14 cellular contexts compared by ENCODE assay signal in the genomic region with DNA sequence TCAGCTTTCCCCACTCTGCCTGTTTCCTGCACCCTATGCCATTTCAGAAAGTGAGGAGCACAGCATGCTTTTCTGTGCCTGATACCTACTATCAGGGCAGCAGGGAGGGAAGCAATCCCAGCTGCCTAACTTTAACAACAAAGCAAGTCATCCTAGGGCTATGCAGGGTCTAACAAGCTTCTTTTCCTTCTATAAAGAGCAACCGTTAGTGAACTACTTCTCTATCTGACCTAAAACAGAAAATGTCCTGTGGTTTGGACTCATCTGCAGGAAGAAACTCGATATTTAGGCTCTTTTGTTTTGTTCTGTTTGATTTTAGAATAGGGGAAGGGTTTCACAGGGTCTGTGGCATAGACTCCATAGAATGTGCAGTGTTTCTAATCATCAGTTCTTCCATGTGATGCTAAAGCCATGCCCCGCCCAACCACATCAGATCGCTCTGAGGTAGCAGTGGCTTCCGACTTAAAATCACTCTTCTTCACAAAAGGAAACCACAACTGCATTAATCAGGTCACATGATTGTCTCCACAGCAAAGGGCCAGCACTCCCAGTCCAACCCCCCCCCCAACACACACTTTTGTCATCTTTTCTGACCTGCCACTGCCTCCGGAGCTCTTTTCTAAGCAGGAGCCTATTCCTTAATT.
DNase-seq lines count a peak whose midpoint lies in the region; ATAC-seq, FAIRE-seq and TF ChIP-seq lines count a peak whose summit lies in the region.
"Had no signal": no experiment of that assay in that cellular context is flagged by ENCODE, and none has a peak within 500 bp of the region (broad histone marks: within the 10 kb centered on the region; RNA-seq: fewer than 3 reads in every experiment).

No MANE protein-coding gene starts in this region.

- no peak overlapping the region for H3K27ac ChIP-seq in heart right ventricle
- no peak overlapping the region for H3K27ac ChIP-seq in trophoblast cell (ENCODE audit: low read depth, low read length)
- H3K27ac ChIP-seq: breast epithelium, right atrium auricular region, tibial artery had no signal

- H2BK5ac ChIP-seq in trophoblast cell (ENCODE audit: low read depth, low read length, poor library complexity), result no peak overlapping the region

- H4K8ac ChIP-seq in trophoblast cell (ENCODE audit: low read depth, low read length), result no peak overlapping the region

- no peak overlapping the region for H2AK5ac ChIP-seq in trophoblast cell (ENCODE audit: low read length)

- H2BK12ac ChIP-seq in trophoblast cell (ENCODE audit: low read length), result no peak overlapping the region

- H3K79me1 ChIP-seq in trophoblast cell (ENCODE audit: low read length), result no peaks in the 10 kb centered on the region

- FAIRE-seq in GM12892 (lab: Jason Lieb, UNC) (peak; percentile 54), GM19239 (lab: Jason Lieb, UNC) (no peak)

- no peak overlapping the region for H3K4me2 ChIP-seq in trophoblast cell (ENCODE audit: low read length)

- 54 to 56% methylated on average over 6 of the region's 6 CpGs for WGBS in heart right ventricle, 2 donors
- WGBS in trophoblast cell (ENCODE audit: extremely low coverage, insufficient coverage, insufficient read length), result no CpG with 5 or more reads among the region's 6 CpGs

- no peak overlapping the region for H3K18ac ChIP-seq in trophoblast cell (ENCODE audit: low read length)

- no peak overlapping the region for H4K12ac ChIP-seq in trophoblast cell (ENCODE audit: low read depth, low read length)

- DNase-seq in GM12892 (ENCODE audit: insufficient read length) (no peak), KBM-7 (peak; percentile 30), GM19239 (ENCODE audit: insufficient read length, low spot score) (no peak), DMS114 treated with DMSO at 0.1 percent for 48 hours (lab: John Stamatoyannopoulos, UW; ENCODE audit: unreplicated experiment) (no peak), heart right ventricle (no peak), trophoblast cell (no peak)
- DNase-seq in central memory CD4-positive, alpha-beta T cell, result peak; percentile 46
- DNase-seq: erythroblast, H7, NCI-H1436, tibial artery had no signal

- TF ChIP-seq POLR2A in GM12892 (IDR thresholded peaks at IDR 0.05; ENCODE audit: low read depth, low read length), result no peak

- H3K4me3 ChIP-seq in heart right ventricle (no peak overlapping the region), trophoblast cell (ENCODE audit: low read depth, low read length) (no peak overlapping the region)
- H3K4me3 ChIP-seq: breast epithelium, right atrium auricular region, tibial artery had no signal

- peak; percentile 53 for ATAC-seq in GM21423 (IDR thresholded peaks at IDR 0.05; ENCODE audit: unreplicated experiment)
- ATAC-seq in heart right ventricle, result no peak

- no peaks in the 10 kb centered on the region for H3K9me3 ChIP-seq in heart right ventricle
- no peaks in the 10 kb centered on the region for H3K9me3 ChIP-seq in trophoblast cell (ENCODE audit: insufficient read depth, low read depth, low read length)
- H3K9me3 ChIP-seq: breast epithelium, right atrium auricular region, tibial artery had no signal

- H2BK120ac ChIP-seq in trophoblast cell (ENCODE audit: insufficient read depth, low read length, poor library complexity), result no peak overlapping the region

- no peak overlapping the region for H4K91ac ChIP-seq in trophoblast cell (ENCODE audit: low read depth, low read length)

- no peak overlapping the region for H3K9ac ChIP-seq in trophoblast cell (ENCODE audit: low read length)

- H3K4me1 ChIP-seq in heart right ventricle (no peaks in the 10 kb centered on the region), trophoblast cell (ENCODE audit: control insufficient read depth in 1 of 2, insufficient read depth in 2 of 2, low read length in 2 of 2) (no peaks in the 10 kb centered on the region)
- H3K4me1 ChIP-seq: breast epithelium, right atrium auricular region, tibial artery had no signal

- intact Hi-C loops in heart right ventricle (cut with DNase I), result no loop called here

- H2AFZ ChIP-seq in trophoblast cell (ENCODE audit: insufficient read depth, low read length, poor library complexity), result no peak overlapping the region

- H3K4ac ChIP-seq in trophoblast cell (ENCODE audit: low read depth, low read length), result no peak overlapping the region

- in situ Hi-C loops in KBM-7 (cut with MboI; ENCODE audit: low pct_unique_long_range_greater_than_20kb, low sequenced_read_pairs), result no loop called here

- no peak overlapping the region for H3K23ac ChIP-seq in trophoblast cell (ENCODE audit: low read length)

- TF ChIP-seq CTCF in heart right ventricle (IDR thresholded peaks at IDR 0.05), result no peak

- no peak overlapping the region for H3K14ac ChIP-seq in trophoblast cell (ENCODE audit: low read length)

- no peaks in the 10 kb centered on the region for H3K79me2 ChIP-seq in trophoblast cell (ENCODE audit: control insufficient read depth, insufficient read depth, low read length, poor library complexity)

- H3K36me3 ChIP-seq in heart right ventricle (no peaks in the 10 kb centered on the region), trophoblast cell (ENCODE audit: control insufficient read depth in 1 of 2, insufficient read depth in 2 of 2, low read length in 2 of 2) (no peaks in the 10 kb centered on the region)
- H3K36me3 ChIP-seq: breast epithelium, right atrium auricular region, tibial artery had no signal

- H3K27me3 ChIP-seq in heart right ventricle (peaks cover 0 to 46% (median 18%) of the 10 kb centered on the region in 7 donors), trophoblast cell (ENCODE audit: insufficient read depth, low read length) (no peaks in the 10 kb centered on the region)
- H3K27me3 ChIP-seq: breast epithelium, right atrium auricular region, tibial artery had no signal

Comparison
In these comparisons a context has a peak if more than half of its experiments do, and no peak if none do; other contexts are left out.
1. DNase-seq: peak in KBM-7 (single experiment) and central memory CD4-positive, alpha-beta T cell (single experiment); none in GM12892 (single experiment), GM19239 (single experiment), DMS114 treated with DMSO at 0.1 percent for 48 hours (single experiment), heart right ventricle (0 of 2) and trophoblast cell (0 of 2).